Comparison of ENCODE assay signal across 23 cellular contexts in genomic region chr13:47298506-47298905, GRCh38.
"Had no signal": no experiment of that assay in that cellular context is flagged by ENCODE, and none has a peak within 500 bp of the region (broad histone marks: within the 10 kb centered on the region; RNA-seq: fewer than 3 reads in every experiment).

No MANE protein-coding gene starts in this region.

- H3K4me1 ChIP-seq: psoas muscle, vagina had no signal

- H3K27me3 ChIP-seq: cardiac muscle cell, vagina had no signal

- H3K9me3 ChIP-seq: psoas muscle, vagina had no signal

- H3K4me3 ChIP-seq: cardiac muscle cell, mucosa of descending colon, psoas muscle, skin epidermis, vagina had no signal

- H3K36me3 ChIP-seq: cardiac muscle cell, vagina had no signal

- H3K27ac ChIP-seq: cardiac muscle cell, psoas muscle, skin epidermis, vagina had no signal

- DNase-seq: activated B cell treated with CpG ODN at 0.5 μM for 24 hours; activated CD4-positive, alpha-beta T cell treated with anti-CD3 and anti-CD28 coated beads for 4 hours; activated CD8-positive, alpha-beta memory T cell treated with anti-CD3 and anti-CD28 coated beads, Interleukin-2, amount 50 U/mL, for 4 hours; activated naive CD4-positive, alpha-beta T cell treated with anti-CD3 and anti-CD28 coated beads, Interleukin-2, amount 10 ng/mL, durations not matched to agents 7 days and 5 days; activated naive CD8-positive, alpha-beta T cell treated with anti-CD3 and anti-CD28 coated beads, Interleukin-2, amount 50 U/mL, for 24 hours; activated T-cell treated with anti-CD3 and anti-CD28 coated beads, Interleukin-2, amount 50 U/mL, for 4 hours; anterior cingulate cortex; effector CD8-positive, alpha-beta T cell; head of caudate nucleus; left ventricle myocardium superior; mucosa of descending colon; naive B cell; psoas muscle; right cardiac atrium; stimulated activated CD4-positive, alpha-beta T cell treated with anti-CD3 and anti-CD28 coated beads, Interleukin-15, amount 100 ng/mL, for 24 hours; stimulated activated CD4-positive, alpha-beta T cell treated with anti-CD3 and anti-CD28 coated beads, Interleukin-2, amount 100 ng/mL, for 48 hours; stimulated activated naive CD8-positive, alpha-beta T cell treated with anti-CD3 and anti-CD28 coated beads, Interleukin-15, amount 100 ng/mL, for 72 hours; T-helper 1 cell; T-helper 9 cell; trophoblast cell had no signal
